12 cellular contexts compared by ENCODE assay signal in genomic region chr4:90951037-90951436, GRCh38.
DNase-seq lines count a peak whose midpoint lies in the region; ATAC-seq and TF ChIP-seq lines count a peak whose summit lies in the region.
"Had no signal": no experiment of that assay in that cellular context is flagged by ENCODE, and none has a peak within 500 bp of the region (broad histone marks: within the 10 kb centered on the region; RNA-seq: fewer than 3 reads in every experiment).

No MANE protein-coding gene starts in this region.

- BruUV-seq in mammary epithelial cell (replicated peaks; lab: Mats Ljungman, UMichigan) = no TSS peak

- H3K4me2 ChIP-seq in mammary epithelial cell (ENCODE audit: insufficient read depth, low read depth, low read length) (no peak overlapping the region), mesenchymal stem cell (ENCODE audit: low read length, poor library complexity, severe bottlenecking) (no peak overlapping the region)

- H3K4me1 ChIP-seq in mammary epithelial cell (ENCODE audit: insufficient read depth, low read length) = peaks cover 10% of the 10 kb centered on the region
- H3K4me1 ChIP-seq in mesenchymal stem cell (ENCODE audit: control insufficient read depth, insufficient read depth, low read depth, low read length) = no peaks in the 10 kb centered on the region
- no peaks in the 10 kb centered on the region for H3K4me1 ChIP-seq in left ventricle myocardium inferior
- H3K4me1 ChIP-seq: psoas muscle had no signal

- no peaks in the 10 kb centered on the region for H3K4me1 Mint-ChIP-seq in natural killer cell

- H3K14ac ChIP-seq in mesenchymal stem cell (ENCODE audit: low read length in 2 of 2) = no peak overlapping the region

- no peak overlapping the region for H3K27ac ChIP-seq in mammary epithelial cell (ENCODE audit: insufficient read depth, low read depth, low read length)
- no peak overlapping the region for H3K27ac ChIP-seq in mesenchymal stem cell (ENCODE audit: low read length, poor library complexity, severe bottlenecking)
- no peak overlapping the region for H3K27ac ChIP-seq in left ventricle myocardium inferior (replicated peaks)
- H3K27ac ChIP-seq: psoas muscle had no signal

- H3K36me3 ChIP-seq in mammary epithelial cell (ENCODE audit: insufficient read depth, low read length) = no peaks in the 10 kb centered on the region
- no peaks in the 10 kb centered on the region for H3K36me3 ChIP-seq in mesenchymal stem cell (ENCODE audit: control insufficient read depth in 1 of 2, insufficient read depth in 2 of 2, low read depth in 1 of 2, low read length in 2 of 2)
- H3K36me3 ChIP-seq in left ventricle myocardium inferior = no peaks in the 10 kb centered on the region

- H2AFZ ChIP-seq in mammary epithelial cell (ENCODE audit: low read depth, low read length) (no peak overlapping the region), mesenchymal stem cell (ENCODE audit: low read depth, low read length) (no peak overlapping the region)

- H3K36me3 Mint-ChIP-seq in natural killer cell = no peaks in the 10 kb centered on the region

- H3K9ac ChIP-seq in mammary epithelial cell (ENCODE audit: insufficient read depth, low read length) (no peak overlapping the region), mesenchymal stem cell (ENCODE audit: low read length) (no peak overlapping the region)

- intact Hi-C loops in mammary epithelial cell (cut with micrococcal nuclease) = no loop called here
- intact Hi-C loops in natural killer cell (cut with micrococcal nuclease) = no loop called here
- intact Hi-C loops in left ventricle myocardium inferior (cut with micrococcal nuclease) = no loop called here

- no peak overlapping the region for H2BK12ac ChIP-seq in mesenchymal stem cell (ENCODE audit: low read length in 2 of 2)

- H3K4ac ChIP-seq in mesenchymal stem cell (ENCODE audit: low read depth in 1 of 2, low read length in 2 of 2) = no peak overlapping the region

- 4% methylated on average over 2 of the region's 2 CpGs for WGBS in mammary epithelial cell (ENCODE audit: low coverage, missing lambda C conversion rate)
- WGBS in mesenchymal stem cell = no CpG with 5 or more reads among the region's 2 CpGs

- H3K27me3 ChIP-seq in mammary epithelial cell (ENCODE audit: insufficient read depth, low read length) = peaks cover 3% of the 10 kb centered on the region
- H3K27me3 ChIP-seq in mesenchymal stem cell (ENCODE audit: control insufficient read depth in 1 of 2, insufficient read depth in 1 of 2, low read length in 2 of 2) = no peaks in the 10 kb centered on the region
- no peaks in the 10 kb centered on the region for H3K27me3 ChIP-seq in left ventricle myocardium inferior (ENCODE audit: low read depth)

- no peak overlapping the region for H3K27ac Mint-ChIP-seq in natural killer cell

- no peak overlapping the region for H4K8ac ChIP-seq in mesenchymal stem cell (ENCODE audit: low read length)

- no peak overlapping the region for H3K4me3 Mint-ChIP-seq in natural killer cell

- no peaks in the 10 kb centered on the region for H4K20me1 ChIP-seq in mammary epithelial cell (ENCODE audit: insufficient read depth, low read length)

- TF ChIP-seq CTCF in mammary epithelial cell (conservative IDR thresholded peaks at IDR 0.05 in 1 of 2, IDR thresholded peaks at IDR 0.05 in 1 of 2; ENCODE audit: extremely low read depth in 1 of 2, insufficient read depth in 1 of 2, low read depth in 1 of 2, low read length in 2 of 2) (no peak), natural killer cell (IDR thresholded peaks at IDR 0.05) (no peak), left ventricle myocardium inferior (IDR thresholded peaks at IDR 0.05; ENCODE audit: borderline replicate concordance) (no peak)

- no peak overlapping the region for H2AK5ac ChIP-seq in mesenchymal stem cell (ENCODE audit: low read length, severe bottlenecking)

- ATAC-seq in natural killer cell (no peak), GM19328 (IDR thresholded peaks at IDR 0.05; ENCODE audit: unreplicated experiment) (no peak)
- ATAC-seq: psoas muscle, Right ventricle myocardium inferior had no signal

- H3K27me3 Mint-ChIP-seq in natural killer cell (ENCODE audit: low read depth in 2 of 2) = no peaks in the 10 kb centered on the region

- no peaks in the 10 kb centered on the region for H3K9me3 ChIP-seq in mammary epithelial cell (replicated peaks; ENCODE audit: insufficient read depth, low read length)
- H3K9me3 ChIP-seq in mesenchymal stem cell (ENCODE audit: control insufficient read depth, low read length) = no peaks in the 10 kb centered on the region
- H3K9me3 ChIP-seq in left ventricle myocardium inferior (replicated peaks) = no peaks in the 10 kb centered on the region
- H3K9me3 ChIP-seq: psoas muscle had no signal

- no peak overlapping the region for H3K4me3 ChIP-seq in mammary epithelial cell (replicated peaks in 1 of 3; ENCODE audit: insufficient read depth in 1 of 3, low read depth in 2 of 3, low read length in 3 of 3)
- H3K4me3 ChIP-seq in mesenchymal stem cell (ENCODE audit: insufficient read depth in 1 of 2, low read depth in 1 of 2, low read length in 2 of 2) = no peak overlapping the region
- H3K4me3 ChIP-seq in left ventricle myocardium inferior = no peak overlapping the region
- H3K4me3 ChIP-seq: psoas muscle had no signal

- no peak overlapping the region for H3K18ac ChIP-seq in mesenchymal stem cell (ENCODE audit: low read depth in 1 of 2, low read length in 2 of 2)

- DNase-seq in DMS79 treated with DMSO at 0.1 percent for 48 hours (lab: John Stamatoyannopoulos, UW) = peak; percentile 42
- DNase-seq in NCI-H2029 treated with DMSO at 0.1 percent for 48 hours (lab: John Stamatoyannopoulos, UW) = peak; percentile 3
- DNase-seq in mammary epithelial cell = peak; percentile 88
- DNase-seq in mesenchymal stem cell = peak; percentile 75
- no peak for DNase-seq in NCI-H146 (lab: John Stamatoyannopoulos, UW)
- no peak for DNase-seq in natural killer cell
- no peak for DNase-seq in left ventricle myocardium inferior
- DNase-seq: activated CD4-positive, alpha-beta T cell treated with anti-CD3 and anti-CD28 coated beads, Interleukin-2, amount 50 U/mL, for 48 hours; left cardiac atrium; psoas muscle had no signal

- H4K91ac ChIP-seq in mesenchymal stem cell (ENCODE audit: low read length) = no peak overlapping the region

- dilution Hi-C loops in mammary epithelial cell (cut with HindIII; ENCODE audit: low sequenced_read_pairs) = no loop called here

- no peak overlapping the region for H3K23ac ChIP-seq in mesenchymal stem cell (ENCODE audit: low read length in 2 of 2)

- H3K79me2 ChIP-seq in mammary epithelial cell (ENCODE audit: insufficient read depth, low read length) = no peaks in the 10 kb centered on the region

- H2BK120ac ChIP-seq in mesenchymal stem cell (ENCODE audit: low read depth, low read length) = no peak overlapping the region

- in situ Hi-C loops in mammary epithelial cell (cut with MboI; ENCODE audit: low sequenced_read_pairs in 2 of 2) = no loop called here

- no peaks in the 10 kb centered on the region for H3K79me1 ChIP-seq in mesenchymal stem cell (replicated peaks; ENCODE audit: low read length, poor library complexity, severe bottlenecking)

- no peak overlapping the region for H2BK5ac ChIP-seq in mesenchymal stem cell (ENCODE audit: low read depth, low read length, poor library complexity, severe bottlenecking)

- CTCF ChIA-PET in mammary epithelial cell (lab: Charles Lee; ENCODE audit: low non-redundant PET) = no interaction called here

- H3K9me3 Mint-ChIP-seq in natural killer cell = peaks cover 5 to 11% of the 10 kb centered on the region in 2 donors

- no peak overlapping the region for H2BK15ac ChIP-seq in mesenchymal stem cell (ENCODE audit: low read depth, poor library complexity, severe bottlenecking)

Comparison
In these comparisons a context has a peak if more than half of its experiments do, and no peak if none do; other contexts are left out.
1. DNase-seq: peak in DMS79 treated with DMSO at 0.1 percent for 48 hours (single experiment), NCI-H2029 treated with DMSO at 0.1 percent for 48 hours (single experiment), mammary epithelial cell (single experiment) and mesenchymal stem cell (single experiment); none in NCI-H146 (single experiment), natural killer cell (single experiment) and left ventricle myocardium inferior (single experiment).